Comparison of ENCODE assay signal across 1 cellular context in genomic region chr20:32558526-32558925, GRCh38.
TF ChIP-seq lines count a peak whose summit lies in the region.

No MANE protein-coding gene starts in this region.

TF ChIP-seq in HepG2, 621 proteins besides CTCF, POLR2A, EP300 and RAD21 (continued from another document):
- TF ChIP-seq ZBTB44 (CRISPR knock-in tag; IDR thresholded peaks at IDR 0.05) (no peak), FOSL2 (CRISPR knock-in tag; IDR thresholded peaks at IDR 0.05) (no peak), ZBTB38 (CRISPR knock-in tag; IDR thresholded peaks at IDR 0.05) (peak; percentile 86)
TF ChIP-seq in HepG2: peak in this region for 10.
